Comparison of ENCODE assay signal across 22 cellular contexts in genomic region chr4:65538571-65538970, GRCh38.
DNase-seq lines count a peak whose midpoint lies in the region; ATAC-seq and TF ChIP-seq lines count a peak whose summit lies in the region.
"Had no signal": no experiment of that assay in that cellular context is flagged by ENCODE, and none has a peak within 500 bp of the region (broad histone marks: within the 10 kb centered on the region; RNA-seq: fewer than 3 reads in every experiment).

No MANE protein-coding gene starts in this region.

- no peaks in the 10 kb centered on the region for H3K36me3 ChIP-seq in PC-3 (ENCODE audit: low read depth, low read length)
- no peaks in the 10 kb centered on the region for H3K36me3 ChIP-seq in left lung
- H3K36me3 ChIP-seq: sigmoid colon had no signal

- no peak overlapping the region for H3K27ac ChIP-seq in PC-3 (ENCODE audit: low read length)
- no peak overlapping the region for H3K27ac ChIP-seq in left lung
- H3K27ac ChIP-seq: sigmoid colon had no signal

- BruUV-seq in PC-3 (replicated peaks; lab: Mats Ljungman, UMichigan), result no TSS peak

- CTCF ChIA-PET in PC-3 (lab: Charles Lee), result no interaction called here

- ATAC-seq in PC-3 (peak; percentile 64), left lung (no peak)
- ATAC-seq: activated CD8-positive, alpha-beta T cell treated with anti-CD3 and anti-CD28 coated beads, Interleukin-2, amount 10 ng/mL, durations not matched to agents 7 days and 5 days; GM12878; mucosa of descending colon; Panc1 had no signal

- POLR2A ChIA-PET in PC-3 (lab: Charles Lee; ENCODE audit: unreplicated experiment), result no interaction called here

- no peaks in the 10 kb centered on the region for H4K20me1 ChIP-seq in PC-3 (ENCODE audit: low read length)

- no peak overlapping the region for H3K9ac ChIP-seq in PC-3 (ENCODE audit: low read length)

- H3K4me1 ChIP-seq in PC-3 (ENCODE audit: insufficient read depth, low read length) (peaks cover 6% of the 10 kb centered on the region; the same call in 1 of the 2 replicates), left lung (no peaks in the 10 kb centered on the region)
- H3K4me1 ChIP-seq: sigmoid colon had no signal

- H3K9me2 ChIP-seq in PC-3 (replicated peaks; ENCODE audit: low read length), result no peaks in the 10 kb centered on the region

- H3K27me3 ChIP-seq in PC-3 (ENCODE audit: low read length), result no peaks in the 10 kb centered on the region
- H3K27me3 ChIP-seq in left lung, result no peaks in the 10 kb centered on the region
- H3K27me3 ChIP-seq: sigmoid colon had no signal

- H3K4me2 ChIP-seq in PC-3 (ENCODE audit: low read length), result no peak overlapping the region

- H3F3A ChIP-seq in PC-3 (ENCODE audit: low read length, unreplicated experiment), result no peaks in the 10 kb centered on the region

- H3K79me2 ChIP-seq in PC-3 (ENCODE audit: low read length), result no peaks in the 10 kb centered on the region

- H3K9me3 ChIP-seq in PC-3 (ENCODE audit: low read length) (no peaks in the 10 kb centered on the region), left lung (peaks cover 0 to under 1% of the 10 kb centered on the region in 2 donors)
- H3K9me3 ChIP-seq: mucosa of descending colon, sigmoid colon had no signal

- H3K4me3 ChIP-seq in PC-3 (ENCODE audit: low read length) (no peak overlapping the region), left lung (no peak overlapping the region)
- H3K4me3 ChIP-seq: GM12878, mucosa of descending colon, sigmoid colon had no signal

- TF ChIP-seq CTCF in PC-3 (conservative IDR thresholded peaks at IDR 0.05; ENCODE audit: low read depth, low read length) (no peak), left lung (IDR thresholded peaks at IDR 0.05) (no peak)

- peak; percentile 72 for DNase-seq in ELR (ENCODE audit: low read depth)
- DNase-seq in PC-3, result peak; percentile 42
- peak; percentile 0 for DNase-seq in dermis blood vessel endothelial cell
- peak; percentile 56 for DNase-seq in non-pigmented ciliary epithelial cell (ENCODE audit: low read depth)
- no peak for DNase-seq in retina
- DNase-seq in amygdala (lab: John Stamatoyannopoulos, UW), result no peak
- DNase-seq in left lung, result no peak
- no peak for DNase-seq in NCI-H82 (lab: John Stamatoyannopoulos, UW)
- DNase-seq: activated CD4-positive, CD25-positive, alpha-beta regulatory T cell; activated CD8-positive, alpha-beta T cell treated with anti-CD3 and anti-CD28 coated beads, Interleukin-2, amount 10 ng/mL, durations not matched to agents 7 days and 5 days; activated T-cell treated with anti-CD3 and anti-CD28 coated beads, Interleukin-2, amount 50 U/mL, for 48 hours; caudate nucleus; COR-L47; effector CD8-positive, alpha-beta T cell; GDM1; mucosa of descending colon; NCI-H1092 treated with DMSO at 0.1 percent for 48 hours; occipital lobe; sigmoid colon; stimulated activated CD4-positive, alpha-beta T cell treated with anti-CD3 and anti-CD28 coated beads, Interleukin-4, amount 100 ng/mL, for 4 hours had no signal

- intact Hi-C loops in PC-3 (cut with micrococcal nuclease), result no loop called here
- intact Hi-C loops in left lung (cut with DNase I), result no loop called here

- H2AFZ ChIP-seq in PC-3 (ENCODE audit: low read length), result 0 out of 2 replicates have a peak overlapping the region, but pooled peaks have one; percentile 10

Comparison
In these comparisons a context has a peak if more than half of its experiments do, and no peak if none do; other contexts are left out.
1. DNase-seq: peak in ELR (single experiment), PC-3 (single experiment), dermis blood vessel endothelial cell (single experiment) and non-pigmented ciliary epithelial cell (single experiment); none in retina (single experiment), amygdala (0 of 56), left lung (0 of 2) and NCI-H82 (single experiment).